Comparison of ENCODE assay signal across 8 cellular contexts in genomic region chr14:106586098-106586704, GRCh38.
DNase-seq lines count a peak whose midpoint lies in the region; ATAC-seq, FAIRE-seq and TF ChIP-seq lines count a peak whose summit lies in the region.

No MANE protein-coding gene starts in this region.

- peak overlapping the region; percentile 96 for H3K27ac ChIP-seq in KOPT-K1 (ENCODE audit: low read depth, low read length, poor library complexity, severe bottlenecking)

- H3K9me3 ChIP-seq in KOPT-K1 (ENCODE audit: insufficient read depth, low read length, poor library complexity, severe bottlenecking), result no peaks in the 10 kb centered on the region

- ATAC-seq in GM19351 (IDR thresholded peaks at IDR 0.05; ENCODE audit: unreplicated experiment) (no peak), HG02870 (IDR thresholded peaks at IDR 0.05; ENCODE audit: unreplicated experiment) (no peak)

- DNase-seq in GM12892 (ENCODE audit: insufficient read length) (peak; percentile 44), epithelial cell of proximal tubule (ENCODE audit: low read depth) (no peak), RCC 7860 (ENCODE audit: low spot score) (no peak)
- peak; percentile 70 for DNase-seq in activated CD4-positive, CD25-positive, alpha-beta regulatory T cell treated with anti-CD3 and anti-CD28 coated beads, Interleukin-2, amount 50 U/mL, for 72 hours
- peak; percentile 86 for DNase-seq in stimulated activated CD8-positive, alpha-beta memory T cell treated with anti-CD3 and anti-CD28 coated beads, Interleukin-4, amount 100 ng/mL, for 48 hours

- no peaks in the 10 kb centered on the region for H3K36me3 ChIP-seq in KOPT-K1 (ENCODE audit: insufficient read depth, low read length)

- FAIRE-seq in GM12892 (lab: Jason Lieb, UNC), result no peak
- FAIRE-seq in RCC 7860 (lab: Jason Lieb, UNC), result no peak

- TF ChIP-seq POLR2A in GM12892 (IDR thresholded peaks at IDR 0.05; ENCODE audit: low read depth, low read length), result no peak

- TF ChIP-seq CTCF in epithelial cell of proximal tubule (conservative IDR thresholded peaks at IDR 0.05; ENCODE audit: low read depth, low read length), result peak; percentile 45

- H3K4me3 ChIP-seq in epithelial cell of proximal tubule (ENCODE audit: low read depth, low read length), result no peak overlapping the region

Comparison
In these comparisons a context has a peak if more than half of its experiments do, and no peak if none do; other contexts are left out.
1. DNase-seq: peak in GM12892 (single experiment), activated CD4-positive, CD25-positive, alpha-beta regulatory T cell treated with anti-CD3 and anti-CD28 coated beads, Interleukin-2, amount 50 U/mL, for 72 hours (single experiment) and stimulated activated CD8-positive, alpha-beta memory T cell treated with anti-CD3 and anti-CD28 coated beads, Interleukin-4, amount 100 ng/mL, for 48 hours (single experiment); none in epithelial cell of proximal tubule (single experiment) and RCC 7860 (single experiment).